Comparison of ENCODE assay signal across 1 cellular context in the genomic region with DNA sequence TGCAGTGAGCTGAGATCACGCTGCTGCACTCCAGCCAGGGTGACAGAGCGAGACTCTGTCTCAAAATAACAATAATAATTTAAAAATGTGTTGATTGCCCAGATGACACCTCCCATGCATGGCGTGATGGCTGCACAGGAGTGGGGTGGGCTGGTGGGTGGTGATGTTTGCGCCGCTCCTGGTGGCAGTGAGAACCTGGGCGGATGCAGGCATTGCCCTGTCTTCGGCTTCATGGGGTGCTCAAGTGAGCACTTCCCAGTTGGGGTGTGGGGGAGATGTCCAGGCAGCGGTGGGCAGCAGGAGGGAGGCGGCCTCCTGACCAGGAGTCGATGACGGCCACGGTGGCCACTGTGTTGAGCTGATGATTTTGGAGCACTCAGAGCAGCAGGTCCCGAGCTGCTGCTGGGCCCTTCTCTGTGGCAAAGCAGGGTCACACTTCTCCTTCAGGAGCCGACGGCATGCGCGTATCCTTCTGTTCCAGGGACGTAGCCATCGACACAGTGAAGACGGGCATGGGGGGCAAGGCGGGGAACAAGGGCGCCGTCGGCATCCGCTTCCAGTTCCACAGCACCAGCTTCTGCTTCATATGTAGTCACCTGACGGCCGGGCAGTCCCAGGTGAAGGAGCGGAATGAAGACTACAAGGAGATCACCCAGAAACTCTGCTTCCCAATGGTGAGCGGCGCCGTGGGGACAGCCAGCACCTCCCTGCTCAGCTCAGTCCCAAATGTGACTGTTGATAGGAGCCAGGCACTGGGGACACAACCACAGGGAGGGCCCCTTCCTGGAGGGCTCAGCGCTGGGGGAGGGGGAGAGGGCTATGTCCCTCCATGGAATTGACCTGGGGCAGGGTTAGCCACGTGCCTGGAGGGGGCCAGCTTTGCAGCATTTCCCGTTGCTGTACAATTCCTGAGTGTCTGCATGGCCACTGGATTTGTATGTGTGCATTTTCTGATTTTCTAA.
TF ChIP-seq lines count a peak whose summit lies in the region.

No MANE protein-coding gene starts in this region.

TF ChIP-seq in WTC11, 78 proteins besides CTCF, POLR2A, EP300 and RAD21 (continued from another document):
- TF ChIP-seq, protein P1, sequence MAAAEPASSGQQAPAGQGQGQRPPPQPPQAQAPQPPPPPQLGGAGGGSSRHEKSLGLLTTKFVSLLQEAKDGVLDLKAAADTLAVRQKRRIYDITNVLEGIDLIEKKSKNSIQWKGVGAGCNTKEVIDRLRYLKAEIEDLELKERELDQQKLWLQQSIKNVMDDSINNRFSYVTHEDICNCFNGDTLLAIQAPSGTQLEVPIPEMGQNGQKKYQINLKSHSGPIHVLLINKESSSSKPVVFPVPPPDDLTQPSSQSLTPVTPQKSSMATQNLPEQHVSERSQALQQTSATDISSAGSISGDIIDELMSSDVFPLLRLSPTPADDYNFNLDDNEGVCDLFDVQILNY (CRISPR knock-in tag; IDR thresholded peaks at IDR 0.05): no peak
- TF ChIP-seq GABPB1 (CRISPR knock-in tag; IDR thresholded peaks at IDR 0.05) (no peak), SMAD3 (CRISPR knock-in tag; IDR thresholded peaks at IDR 0.05; ENCODE audit: borderline replicate concordance) (no peak), FOXJ3 (CRISPR knock-in tag; IDR thresholded peaks at IDR 0.05; ENCODE audit: borderline replicate concordance) (no peak), TEAD4 (CRISPR knock-in tag; IDR thresholded peaks at IDR 0.05) (no peak)
- TF ChIP-seq, protein P2, sequence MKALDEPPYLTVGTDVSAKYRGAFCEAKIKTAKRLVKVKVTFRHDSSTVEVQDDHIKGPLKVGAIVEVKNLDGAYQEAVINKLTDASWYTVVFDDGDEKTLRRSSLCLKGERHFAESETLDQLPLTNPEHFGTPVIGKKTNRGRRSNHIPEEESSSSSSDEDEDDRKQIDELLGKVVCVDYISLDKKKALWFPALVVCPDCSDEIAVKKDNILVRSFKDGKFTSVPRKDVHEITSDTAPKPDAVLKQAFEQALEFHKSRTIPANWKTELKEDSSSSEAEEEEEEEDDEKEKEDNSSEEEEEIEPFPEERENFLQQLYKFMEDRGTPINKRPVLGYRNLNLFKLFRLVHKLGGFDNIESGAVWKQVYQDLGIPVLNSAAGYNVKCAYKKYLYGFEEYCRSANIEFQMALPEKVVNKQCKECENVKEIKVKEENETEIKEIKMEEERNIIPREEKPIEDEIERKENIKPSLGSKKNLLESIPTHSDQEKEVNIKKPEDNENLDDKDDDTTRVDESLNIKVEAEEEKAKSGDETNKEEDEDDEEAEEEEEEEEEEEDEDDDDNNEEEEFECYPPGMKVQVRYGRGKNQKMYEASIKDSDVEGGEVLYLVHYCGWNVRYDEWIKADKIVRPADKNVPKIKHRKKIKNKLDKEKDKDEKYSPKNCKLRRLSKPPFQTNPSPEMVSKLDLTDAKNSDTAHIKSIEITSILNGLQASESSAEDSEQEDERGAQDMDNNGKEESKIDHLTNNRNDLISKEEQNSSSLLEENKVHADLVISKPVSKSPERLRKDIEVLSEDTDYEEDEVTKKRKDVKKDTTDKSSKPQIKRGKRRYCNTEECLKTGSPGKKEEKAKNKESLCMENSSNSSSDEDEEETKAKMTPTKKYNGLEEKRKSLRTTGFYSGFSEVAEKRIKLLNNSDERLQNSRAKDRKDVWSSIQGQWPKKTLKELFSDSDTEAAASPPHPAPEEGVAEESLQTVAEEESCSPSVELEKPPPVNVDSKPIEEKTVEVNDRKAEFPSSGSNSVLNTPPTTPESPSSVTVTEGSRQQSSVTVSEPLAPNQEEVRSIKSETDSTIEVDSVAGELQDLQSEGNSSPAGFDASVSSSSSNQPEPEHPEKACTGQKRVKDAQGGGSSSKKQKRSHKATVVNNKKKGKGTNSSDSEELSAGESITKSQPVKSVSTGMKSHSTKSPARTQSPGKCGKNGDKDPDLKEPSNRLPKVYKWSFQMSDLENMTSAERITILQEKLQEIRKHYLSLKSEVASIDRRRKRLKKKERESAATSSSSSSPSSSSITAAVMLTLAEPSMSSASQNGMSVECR (CRISPR knock-in tag; IDR thresholded peaks at IDR 0.05; ENCODE audit: borderline replicate concordance): no peak
- TF ChIP-seq, protein P3, sequence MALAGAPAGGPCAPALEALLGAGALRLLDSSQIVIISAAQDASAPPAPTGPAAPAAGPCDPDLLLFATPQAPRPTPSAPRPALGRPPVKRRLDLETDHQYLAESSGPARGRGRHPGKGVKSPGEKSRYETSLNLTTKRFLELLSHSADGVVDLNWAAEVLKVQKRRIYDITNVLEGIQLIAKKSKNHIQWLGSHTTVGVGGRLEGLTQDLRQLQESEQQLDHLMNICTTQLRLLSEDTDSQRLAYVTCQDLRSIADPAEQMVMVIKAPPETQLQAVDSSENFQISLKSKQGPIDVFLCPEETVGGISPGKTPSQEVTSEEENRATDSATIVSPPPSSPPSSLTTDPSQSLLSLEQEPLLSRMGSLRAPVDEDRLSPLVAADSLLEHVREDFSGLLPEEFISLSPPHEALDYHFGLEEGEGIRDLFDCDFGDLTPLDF (CRISPR knock-in tag; IDR thresholded peaks at IDR 0.05): no peak
- TF ChIP-seq, protein P4, sequence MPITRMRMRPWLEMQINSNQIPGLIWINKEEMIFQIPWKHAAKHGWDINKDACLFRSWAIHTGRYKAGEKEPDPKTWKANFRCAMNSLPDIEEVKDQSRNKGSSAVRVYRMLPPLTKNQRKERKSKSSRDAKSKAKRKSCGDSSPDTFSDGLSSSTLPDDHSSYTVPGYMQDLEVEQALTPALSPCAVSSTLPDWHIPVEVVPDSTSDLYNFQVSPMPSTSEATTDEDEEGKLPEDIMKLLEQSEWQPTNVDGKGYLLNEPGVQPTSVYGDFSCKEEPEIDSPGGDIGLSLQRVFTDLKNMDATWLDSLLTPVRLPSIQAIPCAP (CRISPR knock-in tag; IDR thresholded peaks at IDR 0.05): no peak
